20 cellular contexts compared by ENCODE assay signal in the genomic region with DNA sequence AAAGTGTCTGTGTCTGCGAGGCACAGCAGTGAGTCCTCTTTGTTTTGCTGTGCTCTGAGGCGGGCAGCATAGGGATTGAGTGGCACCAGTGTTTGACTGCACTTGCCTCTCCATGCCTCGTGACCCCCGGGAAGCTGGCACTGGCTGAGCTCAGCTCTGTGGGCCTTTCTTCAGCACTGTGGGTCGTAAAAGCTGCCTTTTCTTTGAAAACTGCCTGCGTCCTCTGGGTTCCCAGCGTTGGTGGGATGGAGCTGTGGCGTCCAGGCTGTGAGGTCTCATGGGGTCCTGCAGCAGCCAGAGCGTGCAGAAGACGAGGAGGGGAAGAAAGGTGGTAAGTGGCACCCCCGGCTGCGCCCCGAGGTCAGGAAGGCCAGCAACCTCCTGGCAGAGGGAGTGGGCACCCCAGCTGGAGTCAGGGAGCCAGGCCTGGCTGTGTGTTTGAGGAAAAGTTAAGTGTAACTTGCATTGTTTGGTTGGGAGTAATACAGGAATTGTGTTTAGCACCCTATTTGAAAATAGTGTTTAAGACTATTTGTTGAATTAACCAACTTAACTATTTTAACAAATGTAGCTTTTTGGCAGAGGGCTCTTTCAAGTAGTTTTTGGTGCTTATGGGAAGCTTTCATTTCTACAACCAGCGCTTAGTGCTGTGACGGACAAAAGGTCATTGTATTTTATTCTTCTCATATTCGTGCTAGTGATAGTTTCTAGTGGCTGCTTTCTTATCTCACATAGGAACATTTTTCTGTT.
DNase-seq lines count a peak whose midpoint lies in the region; ATAC-seq and TF ChIP-seq lines count a peak whose summit lies in the region.
"Had no signal": no experiment of that assay in that cellular context is flagged by ENCODE, and none has a peak within 500 bp of the region (broad histone marks: within the 10 kb centered on the region; RNA-seq: fewer than 3 reads in every experiment).

No MANE protein-coding gene starts in this region.

- H3K4me1 Mint-ChIP-seq in immature natural killer cell, result peaks cover 11 to 14% of the 10 kb centered on the region in 2 donors

- peak; percentile 48 for DNase-seq in astrocyte of the hippocampus (ENCODE audit: low read depth, low spot score)
- peak; percentile 85 for DNase-seq in inferior parietal cortex (ENCODE audit: extremely low spot score)
- no peak for DNase-seq in sigmoid colon
- no peak for DNase-seq in immature natural killer cell
- no peak for DNase-seq in GDM1 (lab: John Stamatoyannopoulos, UW)
- DNase-seq in NCI-H2107 treated with DMSO at 0.1 percent for 48 hours (lab: John Stamatoyannopoulos, UW; ENCODE audit: unreplicated experiment), result no peak
- DNase-seq in left cardiac atrium, result no peak
- DNase-seq: activated CD4-positive, alpha-beta memory T cell treated with anti-CD3 and anti-CD28 coated beads for 36 hours; DMS53; GOT3; mesenchymal stem cell; NCI-H2227 treated with DMSO at 0.1 percent for 48 hours; small intestine had no signal

- no peak for TF ChIP-seq POLR2A in sigmoid colon (IDR thresholded peaks at IDR 0.05)

- peaks cover 19 to 30% (median 21%) of the 10 kb centered on the region in 3 donors for H3K36me3 Mint-ChIP-seq in immature natural killer cell

- H3K27ac ChIP-seq in HUES6 (ENCODE audit: low read depth, low read length) (0 out of 2 replicates have a peak overlapping the region, but pooled peaks have one; percentile 19), sigmoid colon (peak overlapping the region in 3 of 4 donors; percentile 25 to 35 (median 27))
- H3K27ac ChIP-seq: ascending aorta, neutrophil, SK-N-MC had no signal

- H3K9me3 Mint-ChIP-seq in immature natural killer cell, result no peaks in the 10 kb centered on the region
- H3K9me3 Mint-ChIP-seq: activated CD4-positive, alpha-beta memory T cell treated with anti-CD3 and anti-CD28 coated beads for 36 hours; IgD-negative memory B cell; stimulated activated memory B cell treated with anti-CD40 and anti-IgM and Interleukin-4, amounts not matched to agents 10 μg/mL and 1 μg/mL and 100 μg/mL, for 72 hours had no signal

- no peak overlapping the region for H3K27ac Mint-ChIP-seq in immature natural killer cell
- H3K27ac Mint-ChIP-seq: activated CD4-positive, alpha-beta memory T cell treated with anti-CD3 and anti-CD28 coated beads for 36 hours; B cell; stimulated activated memory B cell treated with anti-CD40 and anti-IgM and Interleukin-4, amounts not matched to agents 10 μg/mL and 1 μg/mL and 100 μg/mL, for 72 hours had no signal

- ATAC-seq in left cardiac atrium, result no peak
- ATAC-seq: stimulated activated memory B cell treated with anti-CD40 and anti-IgM and Interleukin-4, amounts not matched to agents 10 μg/mL and 1 μg/mL and 100 μg/mL, for 72 hours had no signal

- no peak for TF ChIP-seq CTCF in sigmoid colon (IDR thresholded peaks at IDR 0.05)

- no peak for TF ChIP-seq EP300 in sigmoid colon (IDR thresholded peaks at IDR 0.05)

- H3K4me3 Mint-ChIP-seq in immature natural killer cell, result no peak overlapping the region
- H3K4me3 Mint-ChIP-seq: activated CD4-positive, alpha-beta memory T cell treated with anti-CD3 and anti-CD28 coated beads for 36 hours; B cell; IgD-negative memory B cell; stimulated activated memory B cell treated with anti-CD40 and anti-IgM and Interleukin-4, amounts not matched to agents 10 μg/mL and 1 μg/mL and 100 μg/mL, for 72 hours had no signal

- intact Hi-C loops in sigmoid colon (cut with DNase I), result no loop called here
- intact Hi-C loops in left cardiac atrium (cut with DNase I), result no loop called here

- H3K36me3 ChIP-seq in HUES6 (ENCODE audit: control insufficient read depth, insufficient read depth, low read length) (peaks cover 39% of the 10 kb centered on the region), sigmoid colon (peaks cover 0 to 22% (median 8%) of the 10 kb centered on the region in 4 donors)

- H3K9me3 ChIP-seq in HUES6 (ENCODE audit: control insufficient read depth, insufficient read depth, low read depth, low read length), result no peaks in the 10 kb centered on the region
- no peaks in the 10 kb centered on the region for H3K9me3 ChIP-seq in sigmoid colon
- H3K9me3 ChIP-seq: ascending aorta, neutrophil had no signal

- H3K9ac ChIP-seq in HUES6 (ENCODE audit: low read length), result no peak overlapping the region

- 91 to 95% methylated on average over 16 of the region's 16 CpGs for WGBS in sigmoid colon, 2 donors

- H3K4me1 ChIP-seq in HUES6 (ENCODE audit: control insufficient read depth, insufficient read depth, low read length), result peaks cover 11% of the 10 kb centered on the region
- H3K4me1 ChIP-seq in sigmoid colon, result peaks cover 0 to 6% (median 0%) of the 10 kb centered on the region in 4 donors
- H3K4me1 ChIP-seq: ascending aorta had no signal

- peaks cover 0 to 2% (median 0%) of the 10 kb centered on the region in 3 donors for H3K27me3 Mint-ChIP-seq in immature natural killer cell (ENCODE audit: low read depth in 3 of 3)
- H3K27me3 Mint-ChIP-seq: activated CD4-positive, alpha-beta memory T cell treated with anti-CD3 and anti-CD28 coated beads for 36 hours; B cell; IgD-negative memory B cell; stimulated activated memory B cell treated with anti-CD40 and anti-IgM and Interleukin-4, amounts not matched to agents 10 μg/mL and 1 μg/mL and 100 μg/mL, for 72 hours had no signal

- H3K27me3 ChIP-seq in HUES6 (ENCODE audit: control insufficient read depth, insufficient read depth, low read length) (no peaks in the 10 kb centered on the region), sigmoid colon (no peaks in the 10 kb centered on the region)
- H3K27me3 ChIP-seq: ascending aorta, neutrophil had no signal

- no peak overlapping the region for H3K4me3 ChIP-seq in HUES6 (ENCODE audit: low read depth, low read length)
- no peak overlapping the region for H3K4me3 ChIP-seq in sigmoid colon
- H3K4me3 ChIP-seq: ascending aorta, SK-N-MC had no signal

Comparison
In these comparisons a context has a peak if more than half of its experiments do, and no peak if none do; other contexts are left out.
1. DNase-seq: peak in astrocyte of the hippocampus (single experiment) and inferior parietal cortex (single experiment); none in sigmoid colon (single experiment), immature natural killer cell (0 of 3), GDM1 (single experiment), NCI-H2107 treated with DMSO at 0.1 percent for 48 hours (single experiment) and left cardiac atrium (single experiment).